In the genomic region with DNA sequence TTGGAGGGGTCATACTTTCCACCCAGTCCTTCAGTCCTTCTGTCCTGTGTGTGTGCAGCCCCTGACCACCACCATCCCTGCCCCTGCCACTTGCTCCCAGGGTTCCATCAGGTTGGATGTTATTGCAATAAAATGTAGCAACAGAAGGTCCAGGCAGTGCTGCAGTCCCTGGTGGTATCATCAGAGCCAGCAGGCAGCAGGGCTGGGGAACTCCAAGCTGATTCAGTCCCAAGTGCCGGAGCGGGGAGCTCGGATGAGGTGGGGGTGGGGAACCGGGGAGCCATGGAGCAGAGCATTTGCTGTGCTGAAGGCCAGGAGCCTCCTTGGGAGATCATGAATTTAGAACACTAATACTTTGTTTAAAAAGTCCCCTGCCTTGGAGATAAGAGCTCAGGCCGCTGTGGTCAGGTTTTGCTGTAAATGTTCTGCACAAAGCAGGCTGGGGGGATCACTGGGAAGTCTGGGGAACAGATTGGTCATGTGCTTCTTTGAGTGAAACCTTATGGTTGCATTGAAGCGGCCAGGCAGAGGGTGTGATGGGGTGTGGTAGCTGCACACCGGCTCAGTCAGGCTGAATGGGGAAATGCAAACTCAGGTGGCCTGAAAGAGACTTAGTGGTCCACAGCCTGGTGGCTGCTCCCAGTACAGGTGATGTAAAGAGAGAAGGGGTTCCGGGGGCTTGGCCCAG, we compare ENCODE assay signal across 8 cellular contexts.
DNase-seq lines count a peak whose midpoint lies in the region; ATAC-seq and TF ChIP-seq lines count a peak whose summit lies in the region.

No MANE protein-coding gene starts in this region.

- H3K79me2 ChIP-seq in fibroblast of lung (ENCODE audit: control insufficient read depth, insufficient read depth, low read length) = peaks cover 75% of the 10 kb centered on the region

- H3K27ac ChIP-seq in fibroblast of lung (ENCODE audit: insufficient read depth, low read length) (peak overlapping the region; percentile 77), rectal smooth muscle tissue (ENCODE audit: low read depth, low read length) (peak overlapping the region; percentile 83)

- DNase-seq in GM03348 (ENCODE audit: low spot score) (peak; percentile 50), NCI-H69 (lab: John Stamatoyannopoulos, UW) (peak; percentile 73), fibroblast of lung (ENCODE audit: low read depth in 2 of 2) (peak; percentile 67 to 78), NCI-H2196 (lab: John Stamatoyannopoulos, UW; ENCODE audit: unreplicated experiment) (no peak)
- DNase-seq in activated CD4-positive, alpha-beta T cell treated with anti-CD3 and anti-CD28 coated beads, Interleukin-2, amount 50 U/mL, for 48 hours = no peak

- no peaks in the 10 kb centered on the region for H3K9me3 ChIP-seq in fibroblast of lung (ENCODE audit: control insufficient read depth, insufficient read depth, low read depth, low read length)

- H3K4me1 ChIP-seq in fibroblast of lung (ENCODE audit: control insufficient read depth, extremely low read depth, insufficient read depth, low read length) (peaks cover 37% of the 10 kb centered on the region), rectal smooth muscle tissue (ENCODE audit: control insufficient read depth, insufficient read depth, low read length) (peaks cover 36% of the 10 kb centered on the region)

- H3K4me3 ChIP-seq in fibroblast of lung (replicated peaks in 1 of 4; ENCODE audit: control extremely low read depth in 1 of 4, insufficient read depth in 1 of 4, low read depth in 3 of 4, low read length in 4 of 4) (no peak overlapping the region), rectal smooth muscle tissue (ENCODE audit: low read length) (peak overlapping the region; percentile 24)

- peak overlapping the region; percentile 64 for H3K4me2 ChIP-seq in fibroblast of lung (ENCODE audit: extremely low read depth, insufficient read depth, low read length)

- H3K9ac ChIP-seq in fibroblast of lung (ENCODE audit: insufficient read depth, low read length) = no peak overlapping the region
- H3K9ac ChIP-seq in rectal smooth muscle tissue (ENCODE audit: low read length) = no peak overlapping the region

- no peak overlapping the region for H2AFZ ChIP-seq in fibroblast of lung (ENCODE audit: low read length)

- no peak for ATAC-seq in GM21717 (IDR thresholded peaks at IDR 0.05; ENCODE audit: unreplicated experiment)
- no peak for ATAC-seq in HG02852 (IDR thresholded peaks at IDR 0.05; ENCODE audit: unreplicated experiment)

- peak in 1 of 2 donors; percentile 19 for TF ChIP-seq CTCF in fibroblast of lung (conservative IDR thresholded peaks at IDR 0.05 in 1 of 2, IDR thresholded peaks at IDR 0.05 in 1 of 2; ENCODE audit: low read depth in 1 of 2, low read length in 2 of 2)

- H3K27me3 ChIP-seq in fibroblast of lung (ENCODE audit: control insufficient read depth, insufficient read depth, low read length) (no peaks in the 10 kb centered on the region), rectal smooth muscle tissue (ENCODE audit: control insufficient read depth, insufficient read depth, low read length) (no peaks in the 10 kb centered on the region)

- H3K36me3 ChIP-seq in fibroblast of lung (ENCODE audit: control insufficient read depth, insufficient read depth, low read length) (no peaks in the 10 kb centered on the region), rectal smooth muscle tissue (ENCODE audit: control insufficient read depth, insufficient read depth, low read length) (no peaks in the 10 kb centered on the region)

- H4K20me1 ChIP-seq in fibroblast of lung (ENCODE audit: control insufficient read depth, extremely low read depth, insufficient read depth, low read length) = no peaks in the 10 kb centered on the region

Comparison
In these comparisons a context has a peak if more than half of its experiments do, and no peak if none do; other contexts are left out.
1. DNase-seq: peak in GM03348 (single experiment), NCI-H69 (single experiment) and fibroblast of lung (2 of 2); none in NCI-H2196 (single experiment) and activated CD4-positive, alpha-beta T cell treated with anti-CD3 and anti-CD28 coated beads, Interleukin-2, amount 50 U/mL, for 48 hours (0 of 2).